Comparison of ENCODE assay signal across 17 cellular contexts in genomic region chr7:1881946-1882345, GRCh38.
DNase-seq lines count a peak whose midpoint lies in the region; ATAC-seq and TF ChIP-seq lines count a peak whose summit lies in the region.
"Had no signal": no experiment of that assay in that cellular context is flagged by ENCODE, and none has a peak within 500 bp of the region (broad histone marks: within the 10 kb centered on the region; RNA-seq: fewer than 3 reads in every experiment).

No MANE protein-coding gene starts in this region.

- no peak overlapping the region for H2AFZ ChIP-seq in DND-41 (ENCODE audit: low read depth, low read length)

- H4K20me1 ChIP-seq in DND-41 (ENCODE audit: insufficient read depth, low read length), result peaks cover 11% of the 10 kb centered on the region

- H3K4me3 ChIP-seq in DND-41 (ENCODE audit: low read depth in 1 of 2, low read length in 2 of 2) (no peak overlapping the region), RWPE2 (ENCODE audit: severe bottlenecking) (no peak overlapping the region)

- H3K27me3 ChIP-seq in CD4-positive, alpha-beta T cell (ENCODE audit: control insufficient read depth, insufficient read depth, low read length), result no peaks in the 10 kb centered on the region
- no peaks in the 10 kb centered on the region for H3K27me3 ChIP-seq in DND-41 (ENCODE audit: insufficient read depth, low read length, poor library complexity)
- H3K27me3 ChIP-seq in RWPE2 (ENCODE audit: insufficient read depth, poor library complexity, severe bottlenecking), result no peaks in the 10 kb centered on the region

- no peak overlapping the region for H3K27ac ChIP-seq in CD4-positive, alpha-beta T cell (ENCODE audit: low read depth, low read length)
- H3K27ac ChIP-seq in DND-41 (ENCODE audit: low read length) (peak overlapping the region; percentile 75), RWPE2 (ENCODE audit: poor library complexity, severe bottlenecking) (no peak overlapping the region)
- H3K27ac ChIP-seq: C4-2B had no signal

- H3K27ac Mint-ChIP-seq in CD4-positive, alpha-beta T cell, result peak overlapping the region; percentile 75
- H3K27ac Mint-ChIP-seq in effector memory CD8-positive, alpha-beta T cell, result peak overlapping the region; percentile 20 to 90

- H3K4me1 Mint-ChIP-seq in CD4-positive, alpha-beta T cell (ENCODE audit: low read depth), result peaks cover 34% of the 10 kb centered on the region
- H3K4me1 Mint-ChIP-seq in effector memory CD8-positive, alpha-beta T cell (ENCODE audit: low read depth in 2 of 2), result peaks cover 29 to 31% of the 10 kb centered on the region in 2 donors

- peaks cover 56% of the 10 kb centered on the region for H3K4me1 ChIP-seq in DND-41 (ENCODE audit: insufficient read depth, low read length)
- H3K4me1 ChIP-seq in RWPE2 (ENCODE audit: insufficient read depth, poor library complexity, severe bottlenecking), result peaks cover 26% of the 10 kb centered on the region

- peaks cover 6% of the 10 kb centered on the region for H3K9me3 ChIP-seq in CD4-positive, alpha-beta T cell (ENCODE audit: control insufficient read depth, low read length)
- H3K9me3 ChIP-seq in DND-41 (ENCODE audit: insufficient read depth, low read length, severe bottlenecking), result peaks cover 12% of the 10 kb centered on the region
- H3K9me3 ChIP-seq in RWPE2 (ENCODE audit: severe bottlenecking), result no peaks in the 10 kb centered on the region

- peaks cover 57% of the 10 kb centered on the region for H3K36me3 ChIP-seq in DND-41 (ENCODE audit: insufficient read depth, low read length)
- no peaks in the 10 kb centered on the region for H3K36me3 ChIP-seq in RWPE2 (ENCODE audit: low read depth)

- no peaks in the 10 kb centered on the region for H3K27me3 Mint-ChIP-seq in CD4-positive, alpha-beta T cell
- H3K27me3 Mint-ChIP-seq in effector memory CD8-positive, alpha-beta T cell, result no peaks in the 10 kb centered on the region

- H3K79me2 ChIP-seq in DND-41 (ENCODE audit: insufficient read depth, low read length), result peaks cover 33% of the 10 kb centered on the region

- CTCF ChIA-PET in CD4-positive, alpha-beta T cell (lab: Charles Lee), result no interaction called here

- intact Hi-C loops in CD4-positive, alpha-beta T cell (cut with DNase I, micrococcal nuclease), result no loop called here

- no peak overlapping the region for H3K4me2 ChIP-seq in DND-41 (ENCODE audit: insufficient read depth, low read length)

- peak overlapping the region; percentile 37 for H3K9ac ChIP-seq in DND-41 (ENCODE audit: low read depth, low read length)

- no peak for DNase-seq in CD4-positive, alpha-beta T cell
- DNase-seq in DND-41 (no peak), RWPE2 (ENCODE audit: low spot score) (peak; percentile 58), DMS153 treated with DMSO at 0.1 percent for 48 hours (lab: John Stamatoyannopoulos, UW; ENCODE audit: unreplicated experiment) (no peak), AG08396 (ENCODE audit: low spot score) (no peak)
- no peak for DNase-seq in effector memory CD8-positive, alpha-beta T cell
- DNase-seq: Calu3, Kasumi-1, NCI-H1105 treated with DMSO at 0.1 percent for 48 hours, NCI-H187, NCI-H446, NCI-H748 treated with DMSO at 0.1 percent for 48 hours, SHP77 had no signal

- POLR2A ChIA-PET in CD4-positive, alpha-beta T cell (lab: Charles Lee), result no interaction called here

- TF ChIP-seq CTCF in CD4-positive, alpha-beta T cell (IDR thresholded peaks at IDR 0.05), result no peak
- TF ChIP-seq CTCF in DND-41 (IDR thresholded peaks at IDR 0.05; ENCODE audit: borderline replicate concordance, extremely low read depth, low read length, poor library complexity, severe bottlenecking) (no peak), RWPE2 (IDR thresholded peaks at IDR 0.05; ENCODE audit: poor library complexity, severe bottlenecking) (no peak)

- ATAC-seq in CD4-positive, alpha-beta T cell (ENCODE audit: poor library complexity), result no peak
- no peak for ATAC-seq in DND-41 (ENCODE audit: insufficient read depth, low read depth)
- ATAC-seq in RWPE2 (ENCODE audit: low read depth), result no peak
- ATAC-seq in effector memory CD8-positive, alpha-beta T cell (replicated peaks), result no peak
- ATAC-seq in HG03039 (IDR thresholded peaks at IDR 0.05; ENCODE audit: unreplicated experiment), result no peak
- ATAC-seq: Panc1, SK-N-SH treated with all-trans-retinoic acid at 6 μM for 48 hours had no signal

- peaks cover 77% of the 10 kb centered on the region for H3K36me3 Mint-ChIP-seq in CD4-positive, alpha-beta T cell (ENCODE audit: low read depth)
- H3K36me3 Mint-ChIP-seq in effector memory CD8-positive, alpha-beta T cell (ENCODE audit: insufficient read depth), result peaks cover 4% of the 10 kb centered on the region

- peak overlapping the region; percentile 42 for H3K4me3 Mint-ChIP-seq in CD4-positive, alpha-beta T cell
- H3K4me3 Mint-ChIP-seq in effector memory CD8-positive, alpha-beta T cell, result no peak overlapping the region

- no peaks in the 10 kb centered on the region for H3K9me3 Mint-ChIP-seq in CD4-positive, alpha-beta T cell
- no peaks in the 10 kb centered on the region for H3K9me3 Mint-ChIP-seq in effector memory CD8-positive, alpha-beta T cell
